Comparison of ENCODE assay signal across 9 cellular contexts in the genomic region with DNA sequence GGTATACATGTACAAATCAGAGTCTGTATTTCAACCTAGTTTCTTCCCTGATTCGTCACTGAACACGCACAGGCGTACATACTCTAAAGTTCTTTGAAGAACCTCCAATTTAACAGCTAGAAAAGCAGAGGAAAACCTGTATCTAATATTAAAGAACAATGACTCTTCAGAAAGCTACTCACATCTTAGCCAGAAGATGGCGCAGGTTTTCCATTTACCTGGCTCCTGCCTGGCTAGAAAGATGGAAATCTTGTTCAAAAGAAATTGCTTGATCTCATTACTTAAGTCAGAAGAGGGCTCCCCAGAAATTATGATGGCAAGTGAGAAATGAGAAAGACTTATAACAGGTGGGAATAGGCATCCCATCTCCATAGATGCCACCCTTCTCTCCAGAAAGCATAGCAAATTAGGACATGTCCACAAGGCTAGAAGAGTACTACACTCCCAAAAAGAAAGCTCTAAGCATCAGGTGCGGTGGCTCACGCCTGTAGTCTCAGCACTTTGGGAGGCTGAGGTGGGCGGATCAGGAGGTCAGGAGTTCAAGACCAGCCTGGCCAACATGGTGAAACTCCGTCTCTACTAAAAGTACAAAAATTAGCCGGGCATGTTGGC. TPM values are rescaled to one million over a fixed set of nuclear protein-coding genes. Genes with fewer than 3 reads are reported as not detected.
A peak's percentile ranks its signal among the peaks of the same experiment; 100 is the strongest.
DNase-seq lines count a peak whose midpoint lies in the region; ATAC-seq lines count a peak whose summit lies in the region.
"Had no signal": no experiment of that assay in that cellular context is flagged by ENCODE, and none has a peak within 500 bp of the region (broad histone marks: within the 10 kb centered on the region; RNA-seq: fewer than 3 reads in every experiment).

No MANE protein-coding gene starts in this region.

- no peaks in the 10 kb centered on the region for H3K36me3 Mint-ChIP-seq in activated CD8-positive, alpha-beta memory T cell treated with anti-CD3 and anti-CD28 coated beads, Interleukin-2, amount 10 ng/mL, durations not matched to agents 7 days and 5 days

- CTCF ChIA-PET in activated CD8-positive, alpha-beta memory T cell treated with anti-CD3 and anti-CD28 coated beads, Interleukin-2, amount 10 ng/mL, durations not matched to agents 7 days and 5 days (lab: Charles Lee), result interaction anchor here (0.6 to 3.2 kb wide), 20 partner anchors 9 to 984 kb away, joined by 3 to 38 read pairs (median 3); no protein-coding TSS in a partner anchor

- no peaks in the 10 kb centered on the region for H3K9me3 Mint-ChIP-seq in activated CD8-positive, alpha-beta memory T cell treated with anti-CD3 and anti-CD28 coated beads, Interleukin-2, amount 10 ng/mL, durations not matched to agents 7 days and 5 days (ENCODE audit: low read depth)
- H3K9me3 Mint-ChIP-seq: activated B cell treated with CpG ODN at 0.5 μM for 24 hours had no signal

- ATAC-seq in GM21723 (IDR thresholded peaks at IDR 0.05; ENCODE audit: unreplicated experiment), result peak; percentile 56
- ATAC-seq in activated CD8-positive, alpha-beta memory T cell treated with anti-CD3 and anti-CD28 coated beads, Interleukin-2, amount 10 ng/mL, durations not matched to agents 7 days and 5 days, result peak; percentile 33
- ATAC-seq in GM18867 (IDR thresholded peaks at IDR 0.05; ENCODE audit: unreplicated experiment), result no peak

- H3K4me1 Mint-ChIP-seq in activated CD8-positive, alpha-beta memory T cell treated with anti-CD3 and anti-CD28 coated beads, Interleukin-2, amount 10 ng/mL, durations not matched to agents 7 days and 5 days, result no peaks in the 10 kb centered on the region
- H3K4me1 Mint-ChIP-seq: activated B cell treated with CpG ODN at 0.5 μM for 24 hours had no signal

- DNase-seq in Caki2 (ENCODE audit: low read depth) (peak; percentile 31), NCI-H345 (lab: John Stamatoyannopoulos, UW) (peak; percentile 40), foreskin melanocyte (peak; percentile 27), putamen (ENCODE audit: low spot score) (peak; percentile 49), ecto neural progenitor cell (ENCODE audit: low spot score) (no peak)
- peak; percentile 46 for DNase-seq in activated CD8-positive, alpha-beta memory T cell treated with anti-CD3 and anti-CD28 coated beads, Interleukin-2, amount 10 ng/mL, durations not matched to agents 7 days and 5 days
- DNase-seq: activated B cell treated with CpG ODN at 0.5 μM for 24 hours had no signal

- H3K27me3 Mint-ChIP-seq in activated CD8-positive, alpha-beta memory T cell treated with anti-CD3 and anti-CD28 coated beads, Interleukin-2, amount 10 ng/mL, durations not matched to agents 7 days and 5 days, result peaks cover 3% of the 10 kb centered on the region

- in situ Hi-C loops in Caki2 (cut with HindIII; ENCODE audit: low pct_unique_long_range_greater_than_20kb, low sequenced_read_pairs), result no loop called here

- H3K27ac Mint-ChIP-seq in activated CD8-positive, alpha-beta memory T cell treated with anti-CD3 and anti-CD28 coated beads, Interleukin-2, amount 10 ng/mL, durations not matched to agents 7 days and 5 days, result no peak overlapping the region
- H3K27ac Mint-ChIP-seq: activated B cell treated with CpG ODN at 0.5 μM for 24 hours had no signal

- no peak overlapping the region for H3K4me3 Mint-ChIP-seq in activated CD8-positive, alpha-beta memory T cell treated with anti-CD3 and anti-CD28 coated beads, Interleukin-2, amount 10 ng/mL, durations not matched to agents 7 days and 5 days
- H3K4me3 Mint-ChIP-seq: activated B cell treated with CpG ODN at 0.5 μM for 24 hours had no signal

RNA-seq across cellular contexts. Expression of a gene that starts 19.0 kb away (rescaled TPM):
- not detected in 2 replicates for total RNA-seq in Caki2 (2014; rRNA removed; shearing (Covaris generic); ENCODE audit: low replicate concordance)
- not detected for total RNA-seq in activated CD8-positive, alpha-beta memory T cell treated with anti-CD3 and anti-CD28 coated beads, Interleukin-2, amount 10 ng/mL, durations not matched to agents 7 days and 5 days
